Comparison of ENCODE assay signal across 29 cellular contexts in genomic region chr11:34505874-34506273, GRCh38. TPM values are rescaled to one million over a fixed set of nuclear protein-coding genes. Genes with fewer than 3 reads are reported as not detected.
"Had no signal": no experiment of that assay in that cellular context is flagged by ENCODE, and none has a peak within 500 bp of the region (broad histone marks: within the 10 kb centered on the region; RNA-seq: fewer than 3 reads in every experiment).

No MANE protein-coding gene starts in this region.

- H3K9me3 Mint-ChIP-seq: effector memory CD8-positive, alpha-beta T cell; memory B cell; natural killer cell; stimulated activated memory B cell treated with anti-CD40 and anti-IgM and Interleukin-4, amounts not matched to agents 10 μg/mL and 1 μg/mL and 100 μg/mL, for 72 hours; type B pancreatic cell had no signal

- FAIRE-seq: endometrium, keratinocyte had no signal

- H3K27ac Mint-ChIP-seq: memory B cell; natural killer cell; stimulated activated memory B cell treated with anti-CD40 and anti-IgM and Interleukin-4, amounts not matched to agents 10 μg/mL and 1 μg/mL and 100 μg/mL, for 72 hours; type B pancreatic cell had no signal

- H3K27me3 ChIP-seq: gastrocnemius medialis, ovary, spleen, testis, tibial artery had no signal

- H3K4me1 ChIP-seq: gastrocnemius medialis, psoas muscle, testis, tibial artery had no signal

- H3K4me3 Mint-ChIP-seq: effector memory CD8-positive, alpha-beta T cell; memory B cell; natural killer cell; stimulated activated memory B cell treated with anti-CD40 and anti-IgM and Interleukin-4, amounts not matched to agents 10 μg/mL and 1 μg/mL and 100 μg/mL, for 72 hours; type B pancreatic cell had no signal

- H3K4me3 ChIP-seq: gastrocnemius medialis, lung, ovary, psoas muscle, skin epidermis, spleen, testis, tibial artery had no signal

- H3K27me3 Mint-ChIP-seq: type B pancreatic cell had no signal

- H3K36me3 ChIP-seq: gastrocnemius medialis, ovary, spleen, tibial artery had no signal

- H3K27ac ChIP-seq: gastrocnemius medialis, ovary, psoas muscle, skin epidermis, spleen, testis, tibial artery had no signal

- ATAC-seq: effector memory CD8-positive, alpha-beta T cell; gastrocnemius medialis; natural killer cell; psoas muscle; right cardiac atrium; stimulated activated memory B cell treated with anti-CD40 and anti-IgM and Interleukin-4, amounts not matched to agents 10 μg/mL and 1 μg/mL and 100 μg/mL, for 72 hours; stimulated activated naive CD8-positive, alpha-beta T cell treated with anti-CD3 and anti-CD28 coated beads, Interleukin-15, Interleukin-2, amounts not matched to agents 100 U/mL and 50 U/mL, for 24 hours had no signal

- H3K4me1 Mint-ChIP-seq: natural killer cell had no signal

- H3K36me3 Mint-ChIP-seq: memory B cell; natural killer cell; stimulated activated memory B cell treated with anti-CD40 and anti-IgM and Interleukin-4, amounts not matched to agents 10 μg/mL and 1 μg/mL and 100 μg/mL, for 72 hours; type B pancreatic cell had no signal

- DNase-seq: cortex of kidney; effector memory CD8-positive, alpha-beta T cell; erythroblast; foreskin fibroblast; gastrocnemius medialis; head of caudate nucleus; natural killer cell; occipital lobe; ovary; posterior cingulate gyrus; psoas muscle; right cardiac atrium; spleen; stimulated activated CD4-positive, alpha-beta T cell treated with anti-CD3 and anti-CD28 coated beads, Interleukin-4, amount 100 ng/mL, for 4 hours; stimulated activated naive CD8-positive, alpha-beta T cell treated with anti-CD3 and anti-CD28 coated beads, Interleukin-15, Interleukin-2, amounts not matched to agents 100 U/mL and 50 U/mL, for 24 hours; substantia nigra; testis; tibial artery had no signal

- H3K9me3 ChIP-seq: gastrocnemius medialis, ovary, psoas muscle, spleen, testis, tibial artery had no signal

RNA-seq across cellular contexts. Expression of gene ELF5, which starts 7.7 kb away (rescaled TPM):
- total RNA-seq: dermis microvascular lymphatic vessel endothelial cell, gastrocnemius medialis, glomerular endothelial cell, mononuclear cell, natural killer cell, occipital lobe, ovary, psoas muscle, right cardiac atrium had no signal
- polyA plus RNA-seq: keratinocyte, neural cell, ovary, right cardiac atrium had no signal
